Comparison of ENCODE assay signal across 22 cellular contexts in the genomic region with DNA sequence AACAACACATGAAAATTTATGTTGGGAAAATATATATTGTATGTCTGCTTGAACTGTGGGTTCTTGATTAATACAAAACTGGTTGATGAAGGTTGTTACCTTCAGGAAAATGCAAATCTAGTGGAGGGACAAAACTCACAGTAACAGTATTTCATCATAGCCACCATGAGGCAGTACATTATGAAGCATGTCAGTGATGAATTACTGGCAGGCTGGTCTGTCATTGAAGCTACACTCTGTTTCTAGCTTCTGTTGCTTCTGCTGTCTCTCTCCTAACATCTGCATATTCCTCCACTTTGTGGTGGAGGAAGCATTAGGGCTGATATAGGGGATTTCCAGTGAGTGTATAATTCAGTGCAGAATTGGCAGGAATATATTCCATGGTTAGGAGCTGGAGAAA. TPM values are rescaled to one million over a fixed set of nuclear protein-coding genes. Genes with fewer than 3 reads are reported as not detected.
DNase-seq lines count a peak whose midpoint lies in the region; ATAC-seq, FAIRE-seq and TF ChIP-seq lines count a peak whose summit lies in the region.
"Had no signal": no experiment of that assay in that cellular context is flagged by ENCODE, and none has a peak within 500 bp of the region (broad histone marks: within the 10 kb centered on the region; RNA-seq: fewer than 3 reads in every experiment).

No MANE protein-coding gene starts in this region.

- H3K4me1 ChIP-seq in K562 (replicated peaks in 1 of 2; ENCODE audit: control insufficient read depth in 2 of 2, insufficient read depth in 2 of 2, low read length in 2 of 2): no peaks in the 10 kb centered on the region
- H3K4me1 ChIP-seq in thyroid gland: no peaks in the 10 kb centered on the region
- H3K4me1 ChIP-seq: Caco-2 had no signal

- no TSS peak for BruUV-seq in K562 (replicated peaks; lab: Mats Ljungman, UMichigan)

- peak overlapping the region; percentile 53 for H3K27ac ChIP-seq in KOPT-K1 (ENCODE audit: low read depth, low read length, poor library complexity, severe bottlenecking)
- H3K27ac ChIP-seq in K562 (ENCODE audit: extremely low read depth, low read depth, low read length): no peak overlapping the region
- no peak overlapping the region for H3K27ac ChIP-seq in thyroid gland
- H3K27ac ChIP-seq: GM23248 had no signal

- CTCF ChIA-PET in K562 (lab: Yijun Ruan, JAX; ENCODE audit: low intra/inter-chr PET ratio): no interaction called here

- in situ Hi-C loops in K562 (cut with MboI): loop anchor here (25.0 kb wide), 2 partner anchors 379 to 729 kb away; no protein-coding TSS in a partner anchor

- ATAC-seq in HG02885 (IDR thresholded peaks at IDR 0.05; ENCODE audit: poor library complexity, unreplicated experiment) (peak; percentile 37), K562 (no peak), HG03025 (IDR thresholded peaks at IDR 0.05; ENCODE audit: low FRiP score, unreplicated experiment) (no peak)
- ATAC-seq: CD8-positive, alpha-beta T cell; GM12878; HCT116 had no signal

- TF ChIP-seq RAD21 in K562 (CRISPR knock-in tag; conservative IDR thresholded peaks at IDR 0.05 in 1 of 2, IDR thresholded peaks at IDR 0.05 in 1 of 2): no peak

- no peaks in the 10 kb centered on the region for H3K9me3 ChIP-seq in KOPT-K1 (ENCODE audit: insufficient read depth, low read length, poor library complexity, severe bottlenecking)
- no peaks in the 10 kb centered on the region for H3K9me3 ChIP-seq in K562 (replicated peaks; ENCODE audit: control insufficient read depth, insufficient read depth, low read depth, low read length)
- H3K9me3 ChIP-seq in thyroid gland: no peaks in the 10 kb centered on the region
- H3K9me3 ChIP-seq: Caco-2 had no signal

- H3K4me2 ChIP-seq in K562 (ENCODE audit: insufficient read depth, low read length): no peak overlapping the region

- DNase-seq in K562 (ENCODE audit: extremely low read depth in 1 of 4, low spot score in 3 of 4) (no peak), thyroid gland (no peak)
- DNase-seq in activated CD4-positive, CD25-positive, alpha-beta regulatory T cell (lab: John Stamatoyannopoulos, UW): no peak
- DNase-seq: C1 segment of cervical spinal cord; Caco-2; CD4-positive, CD25-positive, alpha-beta regulatory T cell; CD8-positive, alpha-beta T cell; DMS153; EL; GDM1; GM23248; H9 had no signal

- peaks cover 33 to 34% of the 10 kb centered on the region in 2 experiments for H3K27me3 ChIP-seq in K562 (ENCODE audit: control insufficient read depth in 2 of 2, insufficient read depth in 2 of 2, low read length in 2 of 2)
- H3K27me3 ChIP-seq in thyroid gland: no peaks in the 10 kb centered on the region

- no peaks in the 10 kb centered on the region for H3K36me3 ChIP-seq in KOPT-K1 (ENCODE audit: insufficient read depth, low read length)
- no peaks in the 10 kb centered on the region for H3K36me3 ChIP-seq in K562 (ENCODE audit: control insufficient read depth, insufficient read depth, low read length)
- H3K36me3 ChIP-seq in thyroid gland: no peaks in the 10 kb centered on the region

- H3K79me2 ChIP-seq in K562 (ENCODE audit: control insufficient read depth, insufficient read depth, low read length): no peaks in the 10 kb centered on the region

- H2AFZ ChIP-seq in K562 (ENCODE audit: low read depth, low read length): no peak overlapping the region
- H2AFZ ChIP-seq: GM23248 had no signal

- POLR2A ChIA-PET in K562 (lab: Yijun Ruan, JAX): interaction anchor here (0.8 kb wide), 1 partner anchor 13 kb away, joined by 3 read pairs; no protein-coding TSS in a partner anchor

- no peak for FAIRE-seq in K562 (lab: Jason Lieb, UNC)
- FAIRE-seq: GM12878, GM19239, H1 had no signal

- no peak for TF ChIP-seq EP300 in K562 (IDR thresholded peaks at IDR 0.05; ENCODE audit: low read length)

- H3K9ac ChIP-seq in K562 (ENCODE audit: insufficient read depth in 1 of 2, low read depth in 2 of 2, low read length in 2 of 2): no peak overlapping the region
- H3K9ac ChIP-seq: GM23248 had no signal

- TF ChIP-seq POLR2A in K562 (conservative IDR thresholded peaks at IDR 0.05) (no peak), thyroid gland (IDR thresholded peaks at IDR 0.05) (no peak)

- H3K4me3 ChIP-seq in K562 (no peak overlapping the region), thyroid gland (replicated peaks in 1 of 3) (no peak overlapping the region)
- H3K4me3 ChIP-seq: GM12878, GM23248 had no signal

- no peaks in the 10 kb centered on the region for H4K20me1 ChIP-seq in K562 (replicated peaks; ENCODE audit: control insufficient read depth, insufficient read depth, low read length)

- H3K9me1 ChIP-seq in K562 (ENCODE audit: control insufficient read depth, insufficient read depth, low read length): no peaks in the 10 kb centered on the region

- no peak for TF ChIP-seq CTCF in K562 (IDR thresholded peaks at IDR 0.05 in 2 of 3, conservative IDR thresholded peaks at IDR 0.05 in 1 of 3; ENCODE audit: insufficient read depth in 2 of 3, low read depth in 1 of 3, low read length in 3 of 3)
- no peak for TF ChIP-seq CTCF in thyroid gland (IDR thresholded peaks at IDR 0.05)

- intact Hi-C loops in K562 (cut with micrococcal nuclease) (loop anchor here (10.0 kb wide), 1 partner anchor 253 kb away; no protein-coding TSS in a partner anchor), thyroid gland (cut with DNase I) (no loop called here)

TF ChIP-seq in K562, 482 proteins besides CTCF, POLR2A, EP300 and RAD21:
- TF ChIP-seq TAF7 (tag; IDR thresholded peaks at IDR 0.05) (no peak), PBX2 (CRISPR knock-in tag; IDR thresholded peaks at IDR 0.05; ENCODE audit: low read depth) (no peak), PBX2 (tag; conservative IDR thresholded peaks at IDR 0.05; ENCODE audit: low read depth) (peak; percentile 80), MEIS2 (IDR thresholded peaks at IDR 0.05; ENCODE audit: partially characterized antibody) (peak; percentile 71), ATF3 (IDR thresholded peaks at IDR 0.05) (0 out of 2 replicates have a peak, but pooled peaks have one; percentile 7), ATF3 (CRISPR knock-in tag; conservative IDR thresholded peaks at IDR 0.05) (no peak)
TF ChIP-seq in K562: peak in this region for 3.

RNA-seq across cellular contexts. Expression of gene RAB6D, which starts 44.2 kb away (rescaled TPM):
- total RNA-seq in K562 (2011; cell fraction: chromatin; rRNA removed; ENCODE audit: low replicate concordance): not detected in 2 replicates
- not detected in 2 replicates for total RNA-seq in K562 (2011; cell fraction: nucleolus; rRNA removed)
- total RNA-seq in K562 (2011; cell fraction: nucleoplasm; rRNA removed): not detected in 2 replicates
- not detected in 2 replicates for total RNA-seq in K562 (2014; rRNA removed)
- 0.04 TPM in 1 of 2 replicates, not detected in the other for total RNA-seq in K562 (2014; rRNA removed; fragmentation: Illumina TruSeq; extraction: Trizol)
- not detected in 2 replicates for total RNA-seq in K562 (2015; rRNA removed; fragmentation: Illumina TruSeq; extraction: Trizol)
- total RNA-seq in K562 (2021): not detected in 2 replicates
- polyA plus RNA-seq in K562 (2011; rRNA removed): 0.03 TPM in 2 replicates
- polyA plus RNA-seq in K562 (2011; cell fraction: cytosol; rRNA removed): not detected in 2 replicates
- polyA plus RNA-seq in K562 (2011; cell fraction: nucleus; rRNA removed): not detected in 2 replicates
- polyA plus RNA-seq in K562 (2012): 0.03 TPM in 2 replicates
- 0.03 TPM in 1 of 2 replicates, not detected in the other for polyA plus RNA-seq in K562 (2014; fragmentation: Illumina TruSeq; extraction: Trizol)
- polyA plus RNA-seq in K562 (2014; fragmentation: Nextera tagmentation; extraction: Ambion mirVana): under 1 TPM in 1 of 2 experiments, not detected in 1; 0.01 TPM
- not detected in 2 replicates for polyA plus RNA-seq in K562 (2014; rRNA removed)
- polyA minus RNA-seq in K562 (2011; rRNA and poly(A)+ RNA removed): 0.11 and 0.12 TPM in 2 replicates
- not detected in 2 replicates for polyA minus RNA-seq in K562 (2011; cell fraction: cytosol; rRNA and poly(A)+ RNA removed)
- polyA minus RNA-seq in K562 (2011; cell fraction: nucleus; rRNA and poly(A)+ RNA removed): not detected in 2 replicates
- not detected for total RNA-seq in thyroid gland
- total RNA-seq: A172; A673; CD4-positive, CD25-positive, alpha-beta regulatory T cell; CD8-positive, alpha-beta T cell; GM12878; GM23248; H9 had no signal
- polyA plus RNA-seq: BJ had no signal
